Comparison of ENCODE assay signal across 8 cellular contexts in the genomic region with DNA sequence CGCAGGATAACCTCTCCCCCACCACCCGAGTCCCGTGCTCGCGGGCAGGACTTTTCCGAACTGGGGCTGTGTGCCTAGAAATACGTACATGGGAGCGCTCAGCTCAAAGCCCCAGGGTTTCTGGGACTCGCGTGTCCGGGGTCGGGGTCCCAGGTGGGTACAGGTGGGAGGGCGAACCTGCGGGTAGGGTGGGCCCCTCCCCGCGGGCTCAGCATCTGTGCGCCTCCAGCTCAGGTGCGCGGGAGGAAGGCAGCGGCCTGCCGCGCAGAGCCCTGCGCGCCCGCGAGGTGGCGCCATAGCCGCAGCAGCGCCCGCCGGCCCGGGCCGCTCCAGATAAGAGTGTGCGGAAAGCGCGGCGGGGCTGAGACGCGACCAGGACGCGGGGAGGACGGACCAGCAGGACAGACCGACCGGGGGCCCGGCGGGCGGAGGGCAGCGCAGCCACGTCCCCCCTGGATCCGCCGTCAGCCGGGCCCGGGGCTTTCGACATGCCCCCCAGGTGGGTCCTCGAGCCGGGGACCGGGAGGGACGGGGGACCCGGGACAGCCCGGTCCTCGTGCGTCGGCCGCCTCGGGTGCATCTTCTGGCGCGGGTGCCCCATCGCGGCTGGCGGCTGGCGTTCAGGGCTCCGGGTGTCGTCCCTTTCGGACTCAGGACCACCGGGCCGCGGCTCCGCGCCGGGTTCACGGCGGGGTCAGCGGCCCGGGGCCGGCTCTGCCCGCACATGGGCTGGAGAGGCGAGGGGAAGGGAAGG. TPM values are rescaled to one million over a fixed set of nuclear protein-coding genes. Genes with fewer than 3 reads are reported as not detected.
DNase-seq lines count a peak whose midpoint lies in the region; ATAC-seq and TF ChIP-seq lines count a peak whose summit lies in the region.

A gene with protein sequence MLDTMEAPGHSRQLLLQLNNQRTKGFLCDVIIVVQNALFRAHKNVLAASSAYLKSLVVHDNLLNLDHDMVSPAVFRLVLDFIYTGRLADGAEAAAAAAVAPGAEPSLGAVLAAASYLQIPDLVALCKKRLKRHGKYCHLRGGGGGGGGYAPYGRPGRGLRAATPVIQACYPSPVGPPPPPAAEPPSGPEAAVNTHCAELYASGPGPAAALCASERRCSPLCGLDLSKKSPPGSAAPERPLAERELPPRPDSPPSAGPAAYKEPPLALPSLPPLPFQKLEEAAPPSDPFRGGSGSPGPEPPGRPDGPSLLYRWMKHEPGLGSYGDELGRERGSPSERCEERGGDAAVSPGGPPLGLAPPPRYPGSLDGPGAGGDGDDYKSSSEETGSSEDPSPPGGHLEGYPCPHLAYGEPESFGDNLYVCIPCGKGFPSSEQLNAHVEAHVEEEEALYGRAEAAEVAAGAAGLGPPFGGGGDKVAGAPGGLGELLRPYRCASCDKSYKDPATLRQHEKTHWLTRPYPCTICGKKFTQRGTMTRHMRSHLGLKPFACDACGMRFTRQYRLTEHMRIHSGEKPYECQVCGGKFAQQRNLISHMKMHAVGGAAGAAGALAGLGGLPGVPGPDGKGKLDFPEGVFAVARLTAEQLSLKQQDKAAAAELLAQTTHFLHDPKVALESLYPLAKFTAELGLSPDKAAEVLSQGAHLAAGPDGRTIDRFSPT (plus strand): TSS at position 364 of the 754 bp plus-strand sequence. CDS start 1,588 bp downstream, outside the sequence.

- peaks cover 0 to 8% (median 0%) of the 10 kb centered on the region in 11 experiments; a peak in 5 of 22 replicates for H3K36me3 ChIP-seq in BLaER1 treated with 17β-estradiol and CSF1 and Interleukin-3, amounts not matched to agents 10 nM and 100 nM

- H3K27me3 Mint-ChIP-seq in T-helper 2 cell treated with Interferon-gamma antibody and Interleukin-4, amounts not matched to agents 5 μg/mL and 100 μg/mL, for 36 hours (ENCODE audit: low read depth): peaks cover 16% of the 10 kb centered on the region

- no peaks in the 10 kb centered on the region for H3K9me3 Mint-ChIP-seq in T-helper 2 cell treated with Interferon-gamma antibody and Interleukin-4, amounts not matched to agents 5 μg/mL and 100 μg/mL, for 36 hours

- no peak for DNase-seq in LNCaP clone FGC (ENCODE audit: low read depth)
- DNase-seq in T-helper 2 cell treated with Interferon-gamma antibody and Interleukin-4, amounts not matched to agents 5 μg/mL and 100 μg/mL, for 36 hours (ENCODE audit: low spot score): peak; percentile 86
- DNase-seq in anterior cingulate cortex (lab: John Stamatoyannopoulos, UW): peak in 44 of 58 donors; percentile 15 to 68 (median 40)
- DNase-seq in right cardiac atrium: peak; percentile 85 to 95 (median 93)
- no peak for DNase-seq in pulmonary artery endothelial cell (ENCODE audit: low read depth, low spot score)

- H3K4me1 ChIP-seq in BLaER1 treated with 17β-estradiol and CSF1 and Interleukin-3, amounts not matched to agents 10 nM and 100 nM: peaks cover 48 to 81% (median 69%) of the 10 kb centered on the region in 10 experiments
- no peaks in the 10 kb centered on the region for H3K4me1 ChIP-seq in right cardiac atrium (ENCODE audit: control insufficient read depth, insufficient read depth, low read length)

- H3K4me3 Mint-ChIP-seq in T-helper 2 cell treated with Interferon-gamma antibody and Interleukin-4, amounts not matched to agents 5 μg/mL and 100 μg/mL, for 36 hours: peak within 1 kb of the TSS; percentile 81

- ATAC-seq in GM19438 (IDR thresholded peaks at IDR 0.05; ENCODE audit: low read depth, unreplicated experiment) (peak; percentile 31), right cardiac atrium (peak; percentile 67 to 68), GM18861 (IDR thresholded peaks at IDR 0.05; ENCODE audit: unreplicated experiment) (no peak)

- peaks cover 34 to 72% (median 58%) of the 10 kb centered on the region in 11 experiments; a peak in 20 of 22 replicates for H4K20me1 ChIP-seq in BLaER1 treated with 17β-estradiol and CSF1 and Interleukin-3, amounts not matched to agents 10 nM and 100 nM

- H3K9me3 ChIP-seq in BLaER1 treated with 17β-estradiol and CSF1 and Interleukin-3, amounts not matched to agents 10 nM and 100 nM (replicated peaks in 1 of 11): no peaks in the 10 kb centered on the region
- H3K9me3 ChIP-seq in right cardiac atrium (ENCODE audit: control insufficient read depth, low read length): no peaks in the 10 kb centered on the region

- peak within 1 kb of the TSS; percentile 84 for H3K27ac Mint-ChIP-seq in T-helper 2 cell treated with Interferon-gamma antibody and Interleukin-4, amounts not matched to agents 5 μg/mL and 100 μg/mL, for 36 hours

- under 1% methylated on average over 87 of the region's 87 CpGs for WGBS in right cardiac atrium

- TF ChIP-seq CTCF in LNCaP clone FGC (IDR thresholded peaks at IDR 0.05; ENCODE audit: control insufficient read depth, extremely low read depth, insufficient read depth): peak; percentile 92

- H3K4me2 ChIP-seq in BLaER1 treated with 17β-estradiol and CSF1 and Interleukin-3, amounts not matched to agents 10 nM and 100 nM: peak within 1 kb of the TSS; percentile 93 to 100 (median 99)

- H3K4me1 Mint-ChIP-seq in T-helper 2 cell treated with Interferon-gamma antibody and Interleukin-4, amounts not matched to agents 5 μg/mL and 100 μg/mL, for 36 hours (ENCODE audit: low read depth): peaks cover 16% of the 10 kb centered on the region

- H3K4me3 ChIP-seq in BLaER1 treated with 17β-estradiol and CSF1 and Interleukin-3, amounts not matched to agents 10 nM and 100 nM: peak within 1 kb of the TSS; percentile 60 to 76 (median 64)
- H3K4me3 ChIP-seq in LNCaP clone FGC (ENCODE audit: low read depth, low read length) (peak within 1 kb of the TSS; percentile 38), right cardiac atrium (ENCODE audit: low read length) (peak within 1 kb of the TSS; percentile 81)

- H3K27me3 ChIP-seq in BLaER1 treated with 17β-estradiol and CSF1 and Interleukin-3, amounts not matched to agents 10 nM and 100 nM: peaks cover 77 to 95% (median 88%) of the 10 kb centered on the region in 11 experiments
- no peaks in the 10 kb centered on the region for H3K27me3 ChIP-seq in right cardiac atrium (ENCODE audit: control insufficient read depth, insufficient read depth)

- H3K36me3 Mint-ChIP-seq in T-helper 2 cell treated with Interferon-gamma antibody and Interleukin-4, amounts not matched to agents 5 μg/mL and 100 μg/mL, for 36 hours (ENCODE audit: low read depth): peaks cover 13% of the 10 kb centered on the region

- H3K9ac ChIP-seq in BLaER1 treated with 17β-estradiol and CSF1 and Interleukin-3, amounts not matched to agents 10 nM and 100 nM: peak within 1 kb of the TSS; percentile 57 to 76 (median 71); a peak in 20 of 22 replicates

- intact Hi-C loops in right cardiac atrium (cut with DNase I): loop anchor here (2.0 to 5.0 kb wide), 3 partner anchors 184 to 190 kb away; no protein-coding TSS in a partner anchor

- peak within 1 kb of the TSS in 4 of 11 experiments; percentile 32 to 48 (median 34); a peak in 5 of 22 replicates for H3K27ac ChIP-seq in BLaER1 treated with 17β-estradiol and CSF1 and Interleukin-3, amounts not matched to agents 10 nM and 100 nM
- H3K27ac ChIP-seq in right cardiac atrium (ENCODE audit: low read length): peak within 1 kb of the TSS; percentile 69

RNA-seq across cellular contexts. Expression of the gene that starts here (rescaled TPM):
- total RNA-seq in right cardiac atrium (10 to 100 TPM; 16.9 to 33.0 (median 24.7) TPM), pulmonary artery endothelial cell (34.6 and 35.1 TPM in 2 replicates)
- 10.3 TPM for polyA plus RNA-seq in right cardiac atrium

Comparison
In these comparisons a context has a peak if more than half of its experiments do, and no peak if none do; other contexts are left out.
1. DNase-seq: peak in T-helper 2 cell treated with Interferon-gamma antibody and Interleukin-4, amounts not matched to agents 5 μg/mL and 100 μg/mL, for 36 hours (single experiment), anterior cingulate cortex (44 of 58) and right cardiac atrium (3 of 3); none in LNCaP clone FGC (single experiment) and pulmonary artery endothelial cell (single experiment).
2. Peak in every context shown above with its lines, with median percentiles within 50 percentile points of each other: H3K4me3 ChIP-seq.